ENCODE assay signal across 19 cellular contexts in the genomic region with DNA sequence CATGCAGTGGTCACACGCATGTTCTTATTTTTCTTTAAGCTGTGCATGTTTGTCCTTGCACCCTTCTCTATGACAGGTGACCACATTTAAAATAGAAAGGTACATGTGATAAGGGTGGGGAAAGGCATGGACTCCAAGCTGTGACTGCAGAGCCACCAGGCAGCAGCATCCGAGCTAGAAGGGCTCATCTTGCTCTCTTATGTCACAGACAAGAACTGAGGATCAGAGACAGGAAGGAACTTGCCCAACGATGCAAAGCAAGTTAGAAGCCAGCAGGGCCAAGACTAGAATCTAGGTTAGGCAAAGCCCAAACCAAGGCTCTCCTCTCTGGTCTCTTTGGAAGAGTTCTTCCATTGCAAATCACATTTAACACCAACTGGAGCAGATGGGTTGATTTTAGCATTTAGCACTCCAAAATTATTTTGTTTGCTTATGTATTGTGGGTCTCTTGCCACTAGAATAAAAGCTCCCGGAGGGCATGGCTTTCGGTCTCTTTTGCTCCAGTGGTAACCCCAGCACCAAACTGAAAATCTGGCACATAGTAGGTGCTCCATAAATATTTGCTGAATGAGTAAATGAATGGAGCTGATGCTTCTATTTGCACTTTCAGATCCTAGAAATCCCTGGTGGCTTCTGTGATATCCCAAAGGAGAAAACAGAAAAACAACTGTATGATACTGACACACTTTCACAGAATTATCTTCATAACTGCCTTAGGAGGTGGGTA.
"Had no signal": no experiment of that assay in that cellular context is flagged by ENCODE, and none has a peak within 500 bp of the region (broad histone marks: within the 10 kb centered on the region; RNA-seq: fewer than 3 reads in every experiment).

No MANE protein-coding gene starts in this region.

- ATAC-seq: activated CD4-positive, CD25-positive, alpha-beta regulatory T cell treated with anti-CD3 and anti-CD28 coated beads, Interleukin-2, amount 50 U/mL, for 24 hours; effector memory CD8-positive, alpha-beta T cell; heart left ventricle; left lobe of liver; stimulated activated effector memory CD8-positive, alpha-beta T cell treated with anti-CD3 and anti-CD28 coated beads, Interleukin-12 subunit alpha, Interleukin-12 subunit beta, amount 100 ng/mL, for 72 hours had no signal

- H3K27me3 Mint-ChIP-seq: effector memory CD8-positive, alpha-beta T cell had no signal

- H3K36me3 ChIP-seq: ascending aorta, breast epithelium, heart left ventricle had no signal

- H3K4me3 ChIP-seq: ascending aorta, breast epithelium, heart left ventricle had no signal

- H3K9me3 Mint-ChIP-seq: activated naive CD4-positive, alpha-beta T cell treated with anti-CD3 and anti-CD28 coated beads for 36 hours; effector memory CD8-positive, alpha-beta T cell; stimulated activated effector memory CD8-positive, alpha-beta T cell treated with anti-CD3 and anti-CD28 coated beads, Interleukin-12 subunit alpha, Interleukin-12 subunit beta, amount 100 ng/mL, for 72 hours; T-helper 2 cell treated with Interferon-gamma antibody and Interleukin-4, amounts not matched to agents 5 μg/mL and 100 μg/mL, for 36 hours had no signal

- DNase-seq: activated CD4-positive, alpha-beta T cell treated with anti-CD3 and anti-CD28 coated beads, Interleukin-2, amount 50 U/mL, for 4 hours; activated naive CD4-positive, alpha-beta T cell treated with anti-CD3 and anti-CD28 coated beads for 36 hours; activated T-cell treated with anti-CD3 and anti-CD28 coated beads for 4 hours; dermis blood vessel endothelial cell; effector memory CD8-positive, alpha-beta T cell; foreskin melanocyte; heart left ventricle; stimulated activated CD4-positive, alpha-beta T cell treated with anti-CD3 and anti-CD28 coated beads, Interleukin-12 subunit alpha, Interleukin-12 subunit beta, amount 100 ng/mL, for 4 hours; stimulated activated CD4-positive, alpha-beta T cell treated with anti-CD3 and anti-CD28 coated beads, Interleukin-2, amount 100 ng/mL, for 24 hours; SW 1271 had no signal

- H3K27me3 ChIP-seq: ascending aorta, breast epithelium, heart left ventricle had no signal

- H3K4me1 ChIP-seq: breast epithelium had no signal

- FAIRE-seq: islet of Langerhans, urothelium cell line had no signal

- H3K27ac ChIP-seq: epithelial cell of prostate had no signal

- H3K9me3 ChIP-seq: ascending aorta, breast epithelium, heart left ventricle had no signal

- H3K4me3 Mint-ChIP-seq: activated naive CD4-positive, alpha-beta T cell treated with anti-CD3 and anti-CD28 coated beads for 36 hours; stimulated activated effector memory CD8-positive, alpha-beta T cell treated with anti-CD3 and anti-CD28 coated beads, Interleukin-12 subunit alpha, Interleukin-12 subunit beta, amount 100 ng/mL, for 72 hours; T-helper 2 cell treated with Interferon-gamma antibody and Interleukin-4, amounts not matched to agents 5 μg/mL and 100 μg/mL, for 36 hours had no signal

- H3K27ac Mint-ChIP-seq: activated naive CD4-positive, alpha-beta T cell treated with anti-CD3 and anti-CD28 coated beads for 36 hours; T-helper 2 cell treated with Interferon-gamma antibody and Interleukin-4, amounts not matched to agents 5 μg/mL and 100 μg/mL, for 36 hours had no signal
